16 cellular contexts compared by ENCODE assay signal in the genomic region with DNA sequence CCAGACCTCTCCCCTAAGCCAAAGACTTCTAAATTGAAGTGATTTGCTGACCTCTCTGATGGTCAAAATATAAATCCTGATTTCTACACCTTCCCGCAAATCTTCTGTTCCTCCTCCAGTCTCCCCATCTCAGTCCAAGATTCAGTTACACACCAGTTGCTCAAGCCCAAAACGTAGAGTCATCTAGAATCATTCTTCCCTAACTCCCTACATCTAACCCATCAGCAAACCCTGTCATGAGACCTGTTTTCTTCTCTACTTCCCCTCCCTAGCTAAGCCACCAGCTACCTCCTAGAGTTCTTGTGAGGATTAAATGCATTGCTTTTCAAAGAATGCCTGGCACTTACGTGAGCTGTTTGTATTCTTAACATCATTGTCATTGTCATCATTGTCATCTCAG. TPM values are rescaled to one million over a fixed set of nuclear protein-coding genes. Genes with fewer than 3 reads are reported as not detected.
"Had no signal": no experiment of that assay in that cellular context is flagged by ENCODE, and none has a peak within 500 bp of the region (broad histone marks: within the 10 kb centered on the region; RNA-seq: fewer than 3 reads in every experiment).

No MANE protein-coding gene starts in this region.

- H3K27ac ChIP-seq: foreskin keratinocyte had no signal

- ATAC-seq: activated T-helper 17 cell treated with anti-CD3 and anti-CD28 coated beads, Interleukin-2, amount 50 U/mL, for 72 hours; foreskin keratinocyte; stimulated activated naive B cell treated with anti-CD40 and anti-IgM and Interleukin-4, amounts not matched to agents 10 μg/mL and 1 μg/mL and 100 μg/mL, for 72 hours; T-cell had no signal

- H3K4me3 Mint-ChIP-seq: activated B cell treated with CpG ODN at 0.5 μM for 24 hours; activated CD4-positive, alpha-beta memory T cell treated with anti-CD3 and anti-CD28 coated beads, Interleukin-2, amount 10 ng/mL, durations not matched to agents 7 days and 5 days; activated naive CD8-positive, alpha-beta T cell treated with anti-CD3 and anti-CD28 coated beads for 36 hours; activated T-helper 17 cell treated with anti-CD3 and anti-CD28 coated beads, Interleukin-2, amount 50 U/mL, for 72 hours; stimulated activated naive B cell treated with anti-CD40 and anti-IgM and Interleukin-4, amounts not matched to agents 10 μg/mL and 1 μg/mL and 100 μg/mL, for 72 hours; T-cell had no signal

- DNase-seq: activated B cell treated with CpG ODN at 0.5 μM for 24 hours; activated CD4-positive, alpha-beta memory T cell treated with anti-CD3 and anti-CD28 coated beads, Interleukin-2, amount 10 ng/mL, durations not matched to agents 7 days and 5 days; activated CD4-positive, alpha-beta T cell treated with anti-CD3 and anti-CD28 coated beads for 4 hours; activated naive CD4-positive, alpha-beta T cell; activated naive CD8-positive, alpha-beta T cell treated with anti-CD3 and anti-CD28 coated beads for 36 hours; activated T-cell treated with anti-CD3 and anti-CD28 coated beads, Interleukin-2, amount 50 U/mL, for 1 hour; amniotic stem cell; foreskin keratinocyte; glutamatergic neuron; hippocampal formation; mammary epithelial cell; midbrain; occipital lobe; stimulated activated naive B cell treated with anti-CD40 and anti-IgM and Interleukin-4, amounts not matched to agents 10 μg/mL and 1 μg/mL and 100 μg/mL, for 72 hours; T-cell had no signal

- H3K36me3 Mint-ChIP-seq: activated naive CD8-positive, alpha-beta T cell treated with anti-CD3 and anti-CD28 coated beads for 36 hours; stimulated activated naive B cell treated with anti-CD40 and anti-IgM and Interleukin-4, amounts not matched to agents 10 μg/mL and 1 μg/mL and 100 μg/mL, for 72 hours; T-cell had no signal

- H3K9me3 Mint-ChIP-seq: activated B cell treated with CpG ODN at 0.5 μM for 24 hours; activated CD4-positive, alpha-beta memory T cell treated with anti-CD3 and anti-CD28 coated beads, Interleukin-2, amount 10 ng/mL, durations not matched to agents 7 days and 5 days; activated naive CD8-positive, alpha-beta T cell treated with anti-CD3 and anti-CD28 coated beads for 36 hours; activated T-helper 17 cell treated with anti-CD3 and anti-CD28 coated beads, Interleukin-2, amount 50 U/mL, for 72 hours; stimulated activated naive B cell treated with anti-CD40 and anti-IgM and Interleukin-4, amounts not matched to agents 10 μg/mL and 1 μg/mL and 100 μg/mL, for 72 hours; T-cell had no signal

- H3K27ac Mint-ChIP-seq: activated B cell treated with CpG ODN at 0.5 μM for 24 hours; activated CD4-positive, alpha-beta memory T cell treated with anti-CD3 and anti-CD28 coated beads, Interleukin-2, amount 10 ng/mL, durations not matched to agents 7 days and 5 days; activated naive CD8-positive, alpha-beta T cell treated with anti-CD3 and anti-CD28 coated beads for 36 hours; activated T-helper 17 cell treated with anti-CD3 and anti-CD28 coated beads, Interleukin-2, amount 50 U/mL, for 72 hours; stimulated activated naive B cell treated with anti-CD40 and anti-IgM and Interleukin-4, amounts not matched to agents 10 μg/mL and 1 μg/mL and 100 μg/mL, for 72 hours; T-cell had no signal

- H3K4me1 Mint-ChIP-seq: activated B cell treated with CpG ODN at 0.5 μM for 24 hours; activated CD4-positive, alpha-beta memory T cell treated with anti-CD3 and anti-CD28 coated beads, Interleukin-2, amount 10 ng/mL, durations not matched to agents 7 days and 5 days; activated naive CD8-positive, alpha-beta T cell treated with anti-CD3 and anti-CD28 coated beads for 36 hours; activated T-helper 17 cell treated with anti-CD3 and anti-CD28 coated beads, Interleukin-2, amount 50 U/mL, for 72 hours; T-cell had no signal

- H3K27me3 ChIP-seq: foreskin keratinocyte had no signal

RNA-seq across cellular contexts. Expression of a gene that starts 14.7 kb away (rescaled TPM):
- total RNA-seq: activated B cell treated with CpG ODN at 0.5 μM for 24 hours; activated CD4-positive, alpha-beta memory T cell treated with anti-CD3 and anti-CD28 coated beads, Interleukin-2, amount 10 ng/mL, durations not matched to agents 7 days and 5 days; activated T-helper 17 cell treated with anti-CD3 and anti-CD28 coated beads, Interleukin-2, amount 50 U/mL, for 72 hours had no signal
